ENCODE assay signal across 29 cellular contexts in the genomic region with DNA sequence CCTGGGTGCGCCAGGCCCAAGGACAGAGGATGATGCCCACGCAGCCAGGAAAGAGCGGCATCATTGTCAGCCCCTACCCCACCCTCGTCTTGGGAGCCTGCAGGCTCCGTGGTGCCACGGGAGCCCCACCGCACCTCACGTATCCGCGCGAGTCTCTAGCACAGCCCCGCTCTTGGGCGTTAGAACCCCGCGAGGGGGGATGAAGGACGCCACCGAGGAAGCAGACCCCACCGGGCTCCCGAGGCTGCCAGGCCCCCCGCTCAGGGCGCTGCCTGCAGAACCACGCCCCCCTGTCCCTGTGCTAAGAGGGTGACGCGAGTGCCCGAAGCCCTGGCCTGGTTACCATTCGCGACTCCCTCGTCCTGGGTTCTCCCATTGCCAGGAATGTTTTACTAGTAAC. TPM values are rescaled to one million over a fixed set of nuclear protein-coding genes. Genes with fewer than 3 reads are reported as not detected.
"Had no signal": no experiment of that assay in that cellular context is flagged by ENCODE, and none has a peak within 500 bp of the region (broad histone marks: within the 10 kb centered on the region; RNA-seq: fewer than 3 reads in every experiment).

No MANE protein-coding gene starts in this region.

- DNase-seq: colonic mucosa; cortex of kidney; effector CD8-positive, alpha-beta T cell; effector memory CD8-positive, alpha-beta T cell; endodermal cell; erythroblast; esophagus squamous epithelium; foreskin fibroblast; foreskin melanocyte; gastrocnemius medialis; glutamatergic neuron; head of caudate nucleus; heart right ventricle; hippocampal formation; left cardiac atrium; left lung; left ventricle myocardium superior; lower lobe of right lung; mesendoderm; midbrain had no signal

- H3K27me3 ChIP-seq: colonic mucosa, esophagus squamous epithelium, gastrocnemius medialis, heart right ventricle had no signal

- H3K9me3 ChIP-seq: colonic mucosa had no signal

- H3K36me3 ChIP-seq: colonic mucosa, esophagus squamous epithelium, gastrocnemius medialis, heart right ventricle, left lung, lower lobe of right lung had no signal

- H3K27ac ChIP-seq: colonic mucosa, epithelial cell of prostate, esophagus squamous epithelium, gastrocnemius medialis, heart right ventricle, left lung, lower lobe of right lung had no signal

- H3K4me3 ChIP-seq: colonic mucosa, esophagus squamous epithelium, gastrocnemius medialis, heart right ventricle, left lung, lower lobe of right lung had no signal

- H3K4me1 ChIP-seq: colonic mucosa, esophagus squamous epithelium, gastrocnemius medialis, heart right ventricle, left lung, lower lobe of right lung had no signal

- ATAC-seq: effector memory CD8-positive, alpha-beta T cell; esophagus mucosa; gastrocnemius medialis; heart right ventricle; left cardiac atrium; left lung; left ventricle myocardium superior; lower lobe of right lung had no signal

RNA-seq across cellular contexts. Expression of a gene that starts 52.3 kb away (rescaled TPM):
- total RNA-seq: dermis microvascular lymphatic vessel endothelial cell, endodermal cell, esophagus mucosa, esophagus squamous epithelium, glomerular endothelial cell, heart right ventricle, kidney epithelial cell, left cardiac atrium, left ventricle myocardium superior, lower leg skin, lung microvascular endothelial cell, mononuclear cell had no signal
- polyA plus RNA-seq: heart right ventricle, keratinocyte had no signal
